ENCODE assay signal across 1 cellular context in the genomic region with DNA sequence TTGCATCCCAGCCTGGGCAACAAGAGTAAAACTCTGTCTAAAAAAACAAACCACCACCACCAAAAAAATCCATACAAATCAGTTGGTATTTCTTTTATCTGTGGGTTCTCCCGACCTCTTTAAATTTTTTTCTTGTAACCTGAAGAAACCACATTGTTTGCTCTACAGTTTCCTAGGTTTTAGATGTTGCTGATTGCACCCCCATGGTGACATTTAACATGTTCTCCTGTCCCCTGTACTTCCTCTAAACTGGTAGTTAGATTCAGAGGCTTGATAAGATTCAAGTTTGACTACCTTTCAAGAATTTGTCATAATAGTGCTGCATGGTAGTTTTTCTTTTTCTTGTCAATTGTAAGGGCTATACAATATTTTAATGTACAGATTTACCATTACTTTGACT.
TF ChIP-seq lines count a peak whose summit lies in the region.

No MANE protein-coding gene starts in this region.

TF ChIP-seq in HepG2, 621 proteins besides CTCF, POLR2A, EP300 and RAD21:
- TF ChIP-seq ZNF484 (CRISPR knock-in tag; IDR thresholded peaks at IDR 0.05; ENCODE audit: borderline replicate concordance, low read depth), result 0 out of 2 replicates have a peak, but pooled peaks have one; percentile 62
- TF ChIP-seq, protein P1, sequence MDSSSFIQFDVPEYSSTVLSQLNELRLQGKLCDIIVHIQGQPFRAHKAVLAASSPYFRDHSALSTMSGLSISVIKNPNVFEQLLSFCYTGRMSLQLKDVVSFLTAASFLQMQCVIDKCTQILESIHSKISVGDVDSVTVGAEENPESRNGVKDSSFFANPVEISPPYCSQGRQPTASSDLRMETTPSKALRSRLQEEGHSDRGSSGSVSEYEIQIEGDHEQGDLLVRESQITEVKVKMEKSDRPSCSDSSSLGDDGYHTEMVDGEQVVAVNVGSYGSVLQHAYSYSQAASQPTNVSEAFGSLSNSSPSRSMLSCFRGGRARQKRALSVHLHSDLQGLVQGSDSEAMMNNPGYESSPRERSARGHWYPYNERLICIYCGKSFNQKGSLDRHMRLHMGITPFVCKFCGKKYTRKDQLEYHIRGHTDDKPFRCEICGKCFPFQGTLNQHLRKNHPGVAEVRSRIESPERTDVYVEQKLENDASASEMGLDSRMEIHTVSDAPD (CRISPR knock-in tag; IDR thresholded peaks at IDR 0.05), result no peak
- TF ChIP-seq TCF7L2 (IDR thresholded peaks at IDR 0.05; ENCODE audit: low read depth, low read length), result no peak
- TF ChIP-seq GLI4 (CRISPR knock-in tag; IDR thresholded peaks at IDR 0.05; ENCODE audit: borderline replicate concordance), result no peak
- TF ChIP-seq ZNF253 (CRISPR knock-in tag; IDR thresholded peaks at IDR 0.05; ENCODE audit: borderline replicate concordance), result no peak
